ENCODE assay signal across 9 cellular contexts in the genomic region with DNA sequence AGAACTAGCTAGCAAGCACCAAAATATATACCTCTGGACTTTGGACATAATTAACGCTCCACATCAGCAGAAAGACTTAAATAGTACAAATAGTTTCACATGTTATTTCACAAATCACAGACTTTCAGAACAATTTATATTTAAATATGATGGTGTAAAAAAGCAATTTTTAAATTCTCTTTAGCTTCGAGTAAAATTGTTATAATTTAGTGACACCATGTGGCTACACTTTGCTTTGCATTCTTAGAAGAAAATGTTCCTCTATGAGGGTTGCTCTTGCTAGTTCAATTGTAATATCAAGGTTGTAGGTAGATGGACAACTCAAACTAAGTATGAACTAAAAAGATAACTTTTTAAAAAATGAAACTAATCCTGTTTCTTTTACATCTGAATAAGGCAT.
DNase-seq lines count a peak whose midpoint lies in the region; ATAC-seq and TF ChIP-seq lines count a peak whose summit lies in the region.
"Had no signal": no experiment of that assay in that cellular context is flagged by ENCODE, and none has a peak within 500 bp of the region (broad histone marks: within the 10 kb centered on the region; RNA-seq: fewer than 3 reads in every experiment).

No MANE protein-coding gene starts in this region.

- 50 to 52% methylated on average over 2 of the region's 2 CpGs for WGBS in GM23248 (ENCODE audit: low coverage in 1 of 2, low lambda C conversion rate in 2 of 2, missing lambda C conversion rate in 2 of 2), 2 experiments

- H3K79me2 ChIP-seq in GM23248 (ENCODE audit: insufficient read depth) = no peaks in the 10 kb centered on the region

- H3K36me3 Mint-ChIP-seq in T-helper 2 cell treated with Interferon-gamma antibody and Interleukin-4, amounts not matched to agents 5 μg/mL and 100 μg/mL, for 36 hours (ENCODE audit: low read depth) = peaks cover 6% of the 10 kb centered on the region
- H3K36me3 Mint-ChIP-seq in CD8-positive, alpha-beta memory T cell = peaks cover 11 to 30% (median 11%) of the 10 kb centered on the region in 3 donors

- TF ChIP-seq CTCF in BJ (IDR thresholded peaks at IDR 0.05; ENCODE audit: insufficient read depth, low read depth, low read length) = peak; percentile 41; the same call in 1 of the 2 replicates

- H3K27me3 ChIP-seq in BJ (ENCODE audit: control insufficient read depth, insufficient read depth, low read length) (no peaks in the 10 kb centered on the region), GM23248 (replicated peaks; ENCODE audit: insufficient read depth) (no peaks in the 10 kb centered on the region)
- no peaks in the 10 kb centered on the region for H3K27me3 ChIP-seq in CD8-positive, alpha-beta memory T cell (ENCODE audit: insufficient read depth, low read length, poor library complexity, severe bottlenecking)

- no peak overlapping the region for H3K4me2 ChIP-seq in GM23248 (ENCODE audit: unreplicated experiment)

- CTCF ChIA-PET in BJ (lab: Yijun Ruan, JAX) = interaction anchor here (0.7 to 2.1 kb wide), 13 partner anchors 9 to 873 kb away, joined by 3 to 7 read pairs (median 3); a partner anchor contains a TSS
- CTCF ChIA-PET in CD8-positive, alpha-beta memory T cell (lab: Charles Lee) = no interaction called here

- no peaks in the 10 kb centered on the region for H3K9me3 Mint-ChIP-seq in T-helper 2 cell treated with Interferon-gamma antibody and Interleukin-4, amounts not matched to agents 5 μg/mL and 100 μg/mL, for 36 hours
- H3K9me3 Mint-ChIP-seq in CD8-positive, alpha-beta memory T cell = no peaks in the 10 kb centered on the region
- H3K9me3 Mint-ChIP-seq: activated naive CD4-positive, alpha-beta T cell treated with anti-CD3 and anti-CD28 coated beads for 36 hours had no signal

- no peak overlapping the region for H3K9ac ChIP-seq in GM23248

- no peak overlapping the region for H2AFZ ChIP-seq in GM23248

- in situ Hi-C loops in GM23248 (cut with MboI) = no loop called here

- DNase-seq in BJ (ENCODE audit: low read depth) = no peak
- peak; percentile 50 for DNase-seq in GM23248
- DNase-seq in T-helper 2 cell treated with Interferon-gamma antibody and Interleukin-4, amounts not matched to agents 5 μg/mL and 100 μg/mL, for 36 hours (ENCODE audit: low spot score) = no peak
- peak; percentile 23 for DNase-seq in left kidney (ENCODE audit: low read depth, low spot score)
- no peak for DNase-seq in CD8-positive, alpha-beta memory T cell
- no peak for DNase-seq in NCI-H226
- no peak for DNase-seq in stimulated activated naive CD4-positive, alpha-beta T cell treated with Interleukin-2 at 50 U/mL for 16 hours (lab: John Stamatoyannopoulos, UW)
- DNase-seq: activated naive CD4-positive, alpha-beta T cell treated with anti-CD3 and anti-CD28 coated beads for 36 hours had no signal

- no peak overlapping the region for H3K4me3 Mint-ChIP-seq in T-helper 2 cell treated with Interferon-gamma antibody and Interleukin-4, amounts not matched to agents 5 μg/mL and 100 μg/mL, for 36 hours
- H3K4me3 Mint-ChIP-seq in CD8-positive, alpha-beta memory T cell = no peak overlapping the region
- H3K4me3 Mint-ChIP-seq: activated naive CD4-positive, alpha-beta T cell treated with anti-CD3 and anti-CD28 coated beads for 36 hours had no signal

- no peaks in the 10 kb centered on the region for H3K9me2 ChIP-seq in GM23248 (ENCODE audit: insufficient read depth)

- H3K4me3 ChIP-seq in BJ (ENCODE audit: low read depth, low read length) (no peak overlapping the region), GM23248 (no peak overlapping the region)
- H3K4me3 ChIP-seq in CD8-positive, alpha-beta memory T cell (ENCODE audit: low read length) = no peak overlapping the region

- peaks cover 24% of the 10 kb centered on the region for H3K4me1 Mint-ChIP-seq in T-helper 2 cell treated with Interferon-gamma antibody and Interleukin-4, amounts not matched to agents 5 μg/mL and 100 μg/mL, for 36 hours (ENCODE audit: low read depth)
- peaks cover 18 to 28% (median 21%) of the 10 kb centered on the region in 3 donors for H3K4me1 Mint-ChIP-seq in CD8-positive, alpha-beta memory T cell

- peak overlapping the region; percentile 95 for H3K27ac Mint-ChIP-seq in T-helper 2 cell treated with Interferon-gamma antibody and Interleukin-4, amounts not matched to agents 5 μg/mL and 100 μg/mL, for 36 hours
- H3K27ac Mint-ChIP-seq in CD8-positive, alpha-beta memory T cell = peak overlapping the region in 2 of 8 donors; percentile 45 to 79

- no peak for ATAC-seq in HG03045 (IDR thresholded peaks at IDR 0.05; ENCODE audit: unreplicated experiment)

- H3K4me1 ChIP-seq in GM23248 (ENCODE audit: insufficient read depth) = peaks cover 22% of the 10 kb centered on the region
- peaks cover 16% of the 10 kb centered on the region for H3K4me1 ChIP-seq in CD8-positive, alpha-beta memory T cell (ENCODE audit: insufficient read depth, low read length)

- H3F3A ChIP-seq in GM23248 (ENCODE audit: insufficient read depth) = peaks cover 22% of the 10 kb centered on the region

- no peaks in the 10 kb centered on the region for H3K27me3 Mint-ChIP-seq in T-helper 2 cell treated with Interferon-gamma antibody and Interleukin-4, amounts not matched to agents 5 μg/mL and 100 μg/mL, for 36 hours (ENCODE audit: low read depth)
- H3K27me3 Mint-ChIP-seq in CD8-positive, alpha-beta memory T cell = no peaks in the 10 kb centered on the region

- no peaks in the 10 kb centered on the region for H4K20me1 ChIP-seq in GM23248 (ENCODE audit: insufficient read depth)

- H3K9me3 ChIP-seq in GM23248 (ENCODE audit: low read depth) = no peaks in the 10 kb centered on the region
- no peaks in the 10 kb centered on the region for H3K9me3 ChIP-seq in CD8-positive, alpha-beta memory T cell (ENCODE audit: low read length)

- H3K36me3 ChIP-seq in BJ (ENCODE audit: control insufficient read depth, insufficient read depth, low read length) (no peaks in the 10 kb centered on the region), GM23248 (ENCODE audit: low read depth) (no peaks in the 10 kb centered on the region)
- no peaks in the 10 kb centered on the region for H3K36me3 ChIP-seq in CD8-positive, alpha-beta memory T cell (ENCODE audit: insufficient read depth, low read length)

- POLR2A ChIA-PET in BJ (lab: Charles Lee) = interaction anchor here (0.6 kb wide), 1 partner anchor 221 kb away, joined by 3 read pairs; no protein-coding TSS in a partner anchor
- POLR2A ChIA-PET in CD8-positive, alpha-beta memory T cell (lab: Charles Lee) = no interaction called here

- no peak overlapping the region for H3K27ac ChIP-seq in GM23248
- H3K27ac ChIP-seq in CD8-positive, alpha-beta memory T cell (ENCODE audit: low read depth, low read length) = no peak overlapping the region

Comparison
In these comparisons a context has a peak if more than half of its experiments do, and no peak if none do; other contexts are left out.
1. DNase-seq: peak in GM23248 (single experiment) and left kidney (single experiment); none in BJ (single experiment), T-helper 2 cell treated with Interferon-gamma antibody and Interleukin-4, amounts not matched to agents 5 μg/mL and 100 μg/mL, for 36 hours (single experiment), CD8-positive, alpha-beta memory T cell (0 of 5), NCI-H226 (single experiment) and stimulated activated naive CD4-positive, alpha-beta T cell treated with Interleukin-2 at 50 U/mL for 16 hours (single experiment).